In genomic region chr1:1273535-1274298, GRCh38 we compare ENCODE assay signal across 8 cellular contexts. TPM values are rescaled to one million over a fixed set of nuclear protein-coding genes. Genes with fewer than 3 reads are reported as not detected.
DNase-seq lines count a peak whose midpoint lies in the region; ATAC-seq and TF ChIP-seq lines count a peak whose summit lies in the region.

UBE2J2 (minus strand) TSS chr1:1273854; CDS start chr1:1267992, 5,862 bp downstream.

- DNase-seq in ELF-1 (ENCODE audit: low read depth, low spot score) (peak; percentile 86), HCEC 1CT (peak; percentile 91), NAMALWA (ENCODE audit: low spot score) (peak; percentile 91), SKM-1 treated with dmso at 0.1 percent for 144 hours (lab: John Stamatoyannopoulos, UW; ENCODE audit: unreplicated experiment) (peak; percentile 86), glutamatergic neuron (peak; percentile 96), osteocyte (ENCODE audit: extremely low spot score, unreplicated experiment) (peak; percentile 97), thoracic aorta (ENCODE audit: low spot score) (peak; percentile 81)

- H3K36me3 Mint-ChIP-seq in activated naive CD8-positive, alpha-beta T cell = peaks cover 2% of the 10 kb centered on the region
- H3K36me3 Mint-ChIP-seq in glutamatergic neuron (ENCODE audit: unreplicated experiment) (no peaks in the 10 kb centered on the region), osteocyte (ENCODE audit: unreplicated experiment) (peaks cover 5% of the 10 kb centered on the region)

- peaks cover 21 to 37% of the 10 kb centered on the region in 2 donors for H3K4me1 ChIP-seq in thoracic aorta (ENCODE audit: control insufficient read depth in 1 of 2, low read depth in 2 of 2)

- ATAC-seq in thoracic aorta (ENCODE audit: insufficient number of reproducible peaks, low FRiP score, low read depth) = peak; percentile 67

- peak within 1 kb of the TSS; percentile 81 for H3K27ac Mint-ChIP-seq in activated naive CD8-positive, alpha-beta T cell
- H3K27ac Mint-ChIP-seq in glutamatergic neuron (ENCODE audit: unreplicated experiment) = peak within 1 kb of the TSS; percentile 90
- peak within 1 kb of the TSS; percentile 79 for H3K27ac Mint-ChIP-seq in osteocyte (ENCODE audit: unreplicated experiment)

- no peaks in the 10 kb centered on the region for H3K27me3 ChIP-seq in thoracic aorta (replicated peaks; ENCODE audit: insufficient read depth)

- no peaks in the 10 kb centered on the region for H3K9me3 ChIP-seq in thoracic aorta

- H3K4me3 Mint-ChIP-seq in activated naive CD8-positive, alpha-beta T cell = peak within 1 kb of the TSS; percentile 90
- H3K4me3 Mint-ChIP-seq in glutamatergic neuron (ENCODE audit: unreplicated experiment) = peak within 1 kb of the TSS; percentile 90
- H3K4me3 Mint-ChIP-seq in osteocyte (ENCODE audit: unreplicated experiment) = peak within 1 kb of the TSS; percentile 83

- H3K27me3 Mint-ChIP-seq in activated naive CD8-positive, alpha-beta T cell = no peaks in the 10 kb centered on the region
- peaks cover 14% of the 10 kb centered on the region for H3K27me3 Mint-ChIP-seq in glutamatergic neuron (ENCODE audit: unreplicated experiment)
- H3K27me3 Mint-ChIP-seq in osteocyte (ENCODE audit: unreplicated experiment) = no peaks in the 10 kb centered on the region

- H3K9me3 Mint-ChIP-seq in activated naive CD8-positive, alpha-beta T cell (ENCODE audit: low read depth) = no peaks in the 10 kb centered on the region
- peaks cover 14% of the 10 kb centered on the region for H3K9me3 Mint-ChIP-seq in glutamatergic neuron (ENCODE audit: unreplicated experiment)
- H3K9me3 Mint-ChIP-seq in osteocyte (ENCODE audit: unreplicated experiment) = no peaks in the 10 kb centered on the region

- H3K27ac ChIP-seq in thoracic aorta = peak within 1 kb of the TSS; percentile 45 to 58

- TF ChIP-seq CTCF in glutamatergic neuron (IDR thresholded peaks at IDR 0.05; ENCODE audit: partially characterized antibody, unreplicated experiment) (no peak), osteocyte (IDR thresholded peaks at IDR 0.05) (no peak), thoracic aorta (IDR thresholded peaks at IDR 0.05) (no peak)

- H3K4me3 ChIP-seq in thoracic aorta = peak within 1 kb of the TSS; percentile 97

- no peaks in the 10 kb centered on the region for H3K36me3 ChIP-seq in thoracic aorta

- peaks cover 37% of the 10 kb centered on the region for H3K4me1 Mint-ChIP-seq in activated naive CD8-positive, alpha-beta T cell (ENCODE audit: low read depth)
- peaks cover 33% of the 10 kb centered on the region for H3K4me1 Mint-ChIP-seq in glutamatergic neuron (ENCODE audit: low read depth, unreplicated experiment)
- H3K4me1 Mint-ChIP-seq in osteocyte (ENCODE audit: unreplicated experiment) = peaks cover 29% of the 10 kb centered on the region

RNA-seq across cellular contexts. Expression of gene UBE2J2, which starts in this region (rescaled TPM):
- total RNA-seq in glutamatergic neuron (ENCODE audit: unreplicated experiment) = 88.1 TPM
- total RNA-seq in osteocyte = 58.2 and 65.1 TPM in 2 replicates
- 10 to 100 TPM; 43.5 to 57.7 TPM for total RNA-seq in thoracic aorta

Comparison
In these comparisons a context has a peak if more than half of its experiments do, and no peak if none do; other contexts are left out.
1. Peak in every context shown above with its lines: DNase-seq, ATAC-seq, H3K4me3 ChIP-seq and H3K27ac ChIP-seq.